ENCODE assay signal across 1 cellular context in genomic region chrX:18721683-18722499, GRCh38.
TF ChIP-seq lines count a peak whose summit lies in the region.

No MANE protein-coding gene starts in this region.

TF ChIP-seq in H1, 55 proteins besides CTCF, POLR2A, EP300 and RAD21:
- no peak for TF ChIP-seq SIX5 (IDR thresholded peaks at IDR 0.05; ENCODE audit: low read depth, low read length)
- TF ChIP-seq HDAC2 (IDR thresholded peaks at IDR 0.05; ENCODE audit: borderline replicate concordance in 1 of 2, low read depth in 2 of 2, low read length in 2 of 2): no peak
- no peak for TF ChIP-seq JUND (IDR thresholded peaks at IDR 0.05; ENCODE audit: low read length)
- no peak for TF ChIP-seq YY1 (IDR thresholded peaks at IDR 0.05; ENCODE audit: low read depth, low read length)
- TF ChIP-seq SIRT6 (IDR thresholded peaks at IDR 0.05; ENCODE audit: low read length): no peak
- TF ChIP-seq TBP (IDR thresholded peaks at IDR 0.05; ENCODE audit: low read depth, low read length): no peak
- no peak for TF ChIP-seq EZH2 (IDR thresholded peaks at IDR 0.05; ENCODE audit: low read depth, low read length, severe bottlenecking)
- no peak for TF ChIP-seq CHD2 (IDR thresholded peaks at IDR 0.05; ENCODE audit: low read length)
- no peak for TF ChIP-seq SRF (IDR thresholded peaks at IDR 0.05; ENCODE audit: low read depth, low read length)
- TF ChIP-seq TCF12 (IDR thresholded peaks at IDR 0.05; ENCODE audit: low read depth, low read length): no peak
- no peak for TF ChIP-seq HDAC6 (IDR thresholded peaks at IDR 0.05; ENCODE audit: low read depth, low read length)
- no peak for TF ChIP-seq SAP30 (IDR thresholded peaks at IDR 0.05; ENCODE audit: insufficient read depth, insufficient replicate concordance, low read length)
- TF ChIP-seq CHD1 (IDR thresholded peaks at IDR 0.05; ENCODE audit: low read depth, low read length): no peak
- TF ChIP-seq RFX5 (IDR thresholded peaks at IDR 0.05; ENCODE audit: borderline replicate concordance, low read depth, low read length): no peak
- TF ChIP-seq TEAD4 (IDR thresholded peaks at IDR 0.05; ENCODE audit: low read depth, low read length): no peak
- TF ChIP-seq EGR1 (IDR thresholded peaks at IDR 0.05; ENCODE audit: borderline replicate concordance, low read depth, low read length): no peak
- no peak for TF ChIP-seq CBX5 (IDR thresholded peaks at IDR 0.05; ENCODE audit: low read depth, low read length)
- no peak for TF ChIP-seq MAFK (IDR thresholded peaks at IDR 0.05; ENCODE audit: low read depth, low read length)
- no peak for TF ChIP-seq RNF2 (IDR thresholded peaks at IDR 0.05; ENCODE audit: borderline replicate concordance, low read depth, low read length, missing control alignments, poor library complexity, severe bottlenecking)
- no peak for TF ChIP-seq ATF2 (IDR thresholded peaks at IDR 0.05; ENCODE audit: low read length)
